10 cellular contexts compared by ENCODE assay signal in the genomic region with DNA sequence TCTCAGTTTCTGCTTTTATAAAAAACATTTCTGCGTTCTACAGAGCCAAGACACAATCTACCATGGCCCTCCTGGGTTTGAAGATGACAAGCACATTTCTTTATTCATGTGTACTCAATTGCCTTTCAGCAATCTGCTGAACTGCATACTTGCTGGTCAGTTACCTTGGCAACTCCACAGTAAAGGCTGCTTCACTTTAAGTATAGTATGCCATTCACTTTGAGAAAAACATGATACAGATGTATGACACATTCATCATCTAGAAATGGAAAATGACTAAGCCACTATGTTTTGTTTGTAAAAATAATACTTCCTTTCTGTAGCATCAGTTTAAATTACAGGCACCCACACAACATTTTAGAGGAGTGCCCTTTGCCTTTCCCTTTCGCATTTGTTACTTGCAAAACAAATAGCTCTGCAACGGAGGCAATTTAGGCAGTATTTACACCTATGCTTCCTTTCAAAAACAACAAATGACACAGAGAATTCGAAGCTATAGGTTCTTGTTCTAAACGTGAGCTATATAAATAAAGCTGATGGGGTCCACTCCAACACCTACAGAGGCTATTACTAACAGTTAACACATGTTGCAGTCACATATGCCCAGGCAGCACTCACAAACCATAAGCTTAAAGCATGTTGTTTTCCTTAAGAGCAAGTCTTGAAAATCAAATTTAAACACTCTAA. TPM values are rescaled to one million over a fixed set of nuclear protein-coding genes. Genes with fewer than 3 reads are reported as not detected.
DNase-seq lines count a peak whose midpoint lies in the region; ATAC-seq, FAIRE-seq and TF ChIP-seq lines count a peak whose summit lies in the region.
"Had no signal": no experiment of that assay in that cellular context is flagged by ENCODE, and none has a peak within 500 bp of the region (broad histone marks: within the 10 kb centered on the region; RNA-seq: fewer than 3 reads in every experiment).

No MANE protein-coding gene starts in this region.

- H3K4me1 ChIP-seq in GM12878 (ENCODE audit: control insufficient read depth, insufficient read depth, low read length) (no peaks in the 10 kb centered on the region), trophoblast cell (ENCODE audit: control insufficient read depth in 1 of 2, insufficient read depth in 2 of 2, low read length in 2 of 2) (no peaks in the 10 kb centered on the region), spleen (no peaks in the 10 kb centered on the region)

- H3K27ac ChIP-seq in GM12878 (ENCODE audit: control insufficient read depth, insufficient read depth) = no peak overlapping the region
- no peak overlapping the region for H3K27ac ChIP-seq in trophoblast cell (ENCODE audit: low read depth, low read length)
- H3K27ac ChIP-seq in spleen = no peak overlapping the region
- H3K27ac ChIP-seq: 22Rv1, neutrophil had no signal

- H3K18ac ChIP-seq in trophoblast cell (ENCODE audit: low read length) = no peak overlapping the region

- ATAC-seq in GM12878 (peak; percentile 84), omental fat pad (ENCODE audit: low FRiP score) (no peak), GM21737 (IDR thresholded peaks at IDR 0.05; ENCODE audit: unreplicated experiment) (no peak)

- H4K12ac ChIP-seq in trophoblast cell (ENCODE audit: low read depth, low read length) = no peak overlapping the region

- no peaks in the 10 kb centered on the region; the same call in 1 of the 2 replicates for H3K79me2 ChIP-seq in GM12878 (ENCODE audit: control insufficient read depth, insufficient read depth, low read length)
- no peaks in the 10 kb centered on the region for H3K79me2 ChIP-seq in trophoblast cell (ENCODE audit: control insufficient read depth, insufficient read depth, low read length, poor library complexity)

- no peak overlapping the region for H3K14ac ChIP-seq in trophoblast cell (ENCODE audit: low read length)

- H3K9ac ChIP-seq in GM12878 (ENCODE audit: control insufficient read depth, insufficient read depth, low read length) (no peak overlapping the region), trophoblast cell (ENCODE audit: low read length) (no peak overlapping the region)

- RAD21 ChIA-PET in GM12878 (lab: Charles Lee; ENCODE audit: unreplicated experiment) = interaction anchor here (0.8 to 3.3 kb wide), 6 partner anchors 9 to 183 kb away, joined by 3 to 10 read pairs (median 4); no protein-coding TSS in a partner anchor

- no peak overlapping the region for H2BK120ac ChIP-seq in trophoblast cell (ENCODE audit: insufficient read depth, low read length, poor library complexity)

- 18% methylated on average over 5 of the region's 5 CpGs for WGBS in GM12878 (ENCODE audit: insufficient coverage, insufficient replicate concordance, low lambda C conversion rate, missing lambda C conversion rate)
- WGBS in trophoblast cell (ENCODE audit: extremely low coverage, insufficient coverage, insufficient read length) = no CpG with 5 or more reads among the region's 5 CpGs
- WGBS in spleen, 5 donors = 56 to 64% (median 61%) methylated on average over 5 of the region's 5 CpGs

- H2BK5ac ChIP-seq in trophoblast cell (ENCODE audit: low read depth, low read length, poor library complexity) = no peak overlapping the region

- H3K4me2 ChIP-seq in GM12878 (ENCODE audit: control insufficient read depth, insufficient read depth) (no peak overlapping the region), trophoblast cell (ENCODE audit: low read length) (no peak overlapping the region)

- FAIRE-seq in GM12878 (lab: Jason Lieb, UNC) = no peak

- no peak overlapping the region for H3K4ac ChIP-seq in trophoblast cell (ENCODE audit: low read depth, low read length)

- SMC1A ChIA-PET in GM12878 (lab: Charles Lee; ENCODE audit: uncharacterized antibody, unreplicated experiment) = interaction anchor here (0.6 to 2.1 kb wide), 5 partner anchors 9 to 69 kb away, joined by 3 to 8 read pairs (median 4); no protein-coding TSS in a partner anchor

- no peak overlapping the region for H3K23ac ChIP-seq in trophoblast cell (ENCODE audit: low read length)

- H2BK12ac ChIP-seq in trophoblast cell (ENCODE audit: low read length) = no peak overlapping the region

- H3K4me3 ChIP-seq in GM12878 (no peak overlapping the region), trophoblast cell (ENCODE audit: low read depth, low read length) (no peak overlapping the region), spleen (no peak overlapping the region)

- H3K79me1 ChIP-seq in trophoblast cell (ENCODE audit: low read length) = no peaks in the 10 kb centered on the region

- POLR2A ChIA-PET in GM12878 (lab: Charles Lee) = interaction anchor here (1.3 kb wide), 1 partner anchor 17 kb away, joined by 4 read pairs; no protein-coding TSS in a partner anchor

- H2AK5ac ChIP-seq in trophoblast cell (ENCODE audit: low read length) = no peak overlapping the region

- H4K91ac ChIP-seq in trophoblast cell (ENCODE audit: low read depth, low read length) = no peak overlapping the region

- TF ChIP-seq CTCF in GM12878 (IDR thresholded peaks at IDR 0.05 in 2 of 3, conservative IDR thresholded peaks at IDR 0.05 in 1 of 3; ENCODE audit: control insufficient read depth in 2 of 3, extremely low read depth in 1 of 3, insufficient read depth in 1 of 3, low read depth in 3 of 3, low read length in 3 of 3) = no peak
- no peak for TF ChIP-seq CTCF in spleen (IDR thresholded peaks at IDR 0.05 in 8 of 11, conservative IDR thresholded peaks at IDR 0.05 in 3 of 11)
- TF ChIP-seq CTCF in omental fat pad (IDR thresholded peaks at IDR 0.05) = no peak

- no TSS peak for BruUV-seq in GM12878 (replicated peaks; lab: Mats Ljungman, UMichigan)

- H2AFZ ChIP-seq in GM12878 (ENCODE audit: control insufficient read depth, low read depth, low read length) (no peak overlapping the region), trophoblast cell (ENCODE audit: insufficient read depth, low read length, poor library complexity) (no peak overlapping the region)

- no peak overlapping the region for H4K8ac ChIP-seq in trophoblast cell (ENCODE audit: low read depth, low read length)

- CTCF ChIA-PET in GM12878 (lab: Yijun Ruan, JAX) = interaction anchor here (0.8 to 2.0 kb wide), 2 partner anchors 12 to 21 kb away, joined by 4 to 5 read pairs; no protein-coding TSS in a partner anchor

- H3K36me3 ChIP-seq in GM12878 (ENCODE audit: control insufficient read depth in 2 of 2, insufficient read depth in 2 of 2, low read length in 1 of 2) (no peaks in the 10 kb centered on the region), trophoblast cell (ENCODE audit: control insufficient read depth in 1 of 2, insufficient read depth in 2 of 2, low read length in 2 of 2) (no peaks in the 10 kb centered on the region), spleen (no peaks in the 10 kb centered on the region)
- H3K36me3 ChIP-seq: neutrophil had no signal

- DNase-seq in DMS 273 (lab: John Stamatoyannopoulos, UW; ENCODE audit: unreplicated experiment) = peak; percentile 58
- no peak for DNase-seq in DMS 273 treated with DMSO at 0.1 percent for 48 hours (lab: John Stamatoyannopoulos, UW)
- DNase-seq in HPDE6-E6E7 (ENCODE audit: extremely low spot score) = peak; percentile 49
- no peak for DNase-seq in GM12878 (ENCODE audit: low read depth, low spot score)
- peak; percentile 50 to 80 for DNase-seq in trophoblast cell
- no peak for DNase-seq in spleen
- DNase-seq in omental fat pad (ENCODE audit: low spot score) = no peak

- TF ChIP-seq POLR2A in GM12878 (IDR thresholded peaks at IDR 0.05; ENCODE audit: low read depth, low read length) (no peak), spleen (IDR thresholded peaks at IDR 0.05) (no peak)

- H3K27me3 ChIP-seq in GM12878 (replicated peaks in 1 of 2; ENCODE audit: control insufficient read depth in 2 of 2, insufficient read depth in 2 of 2, low read length in 1 of 2) = no peaks in the 10 kb centered on the region
- no peaks in the 10 kb centered on the region for H3K27me3 ChIP-seq in trophoblast cell (ENCODE audit: insufficient read depth, low read length)
- no peaks in the 10 kb centered on the region for H3K27me3 ChIP-seq in spleen (replicated peaks in 1 of 7)
- H3K27me3 ChIP-seq: neutrophil had no signal

- H3K9me3 ChIP-seq in GM12878 (replicated peaks; ENCODE audit: control insufficient read depth, insufficient read depth, low read length) (no peaks in the 10 kb centered on the region), trophoblast cell (ENCODE audit: insufficient read depth, low read depth, low read length) (no peaks in the 10 kb centered on the region), spleen (no peaks in the 10 kb centered on the region)
- H3K9me3 ChIP-seq: neutrophil had no signal

- intact Hi-C loops in GM12878 (cut with micrococcal nuclease; ENCODE audit: unreplicated experiment) = no loop called here
- intact Hi-C loops in spleen (cut with DNase I; ENCODE audit: low total_unique reads) = no loop called here

- TF ChIP-seq RAD21 in GM12878 (IDR thresholded peaks at IDR 0.05; ENCODE audit: insufficient read depth, low read depth, low read length) = no peak

- H4K20me1 ChIP-seq in GM12878 (ENCODE audit: control insufficient read depth, insufficient read depth) = no peaks in the 10 kb centered on the region

- in situ Hi-C loops in GM12878 (cut with MboI) = no loop called here

- no peak for TF ChIP-seq EP300 in GM12878 (IDR thresholded peaks at IDR 0.05; ENCODE audit: borderline replicate concordance in 1 of 2, control insufficient read depth in 1 of 2, low read depth in 2 of 2, low read length in 2 of 2)

TF ChIP-seq in GM12878, 131 proteins besides CTCF, POLR2A, EP300 and RAD21 (continues in another document):
- TF ChIP-seq MEF2A (IDR thresholded peaks at IDR 0.05; ENCODE audit: insufficient read depth, low read depth, low read length) = peak; percentile 60; the same call in 1 of the 2 replicates
- TF ChIP-seq JUNB (IDR thresholded peaks at IDR 0.05) = peak; percentile 53

RNA-seq across cellular contexts. Expression of a gene that starts 23.5 kb away (rescaled TPM):
- 114 and 121 TPM in 2 replicates for total RNA-seq in GM12878 (2013; cell fraction: nucleolus; rRNA removed)
- total RNA-seq in GM12878 (2014; rRNA removed) = 51.5 and 55.0 TPM in 2 replicates
- 53.3 and 55.9 TPM in 2 replicates for total RNA-seq in GM12878 (2014; rRNA removed; fragmentation: Illumina TruSeq; extraction: Trizol)
- total RNA-seq in GM12878 (2021) = 38.6 and 44.1 TPM in 2 replicates
- 22.5 TPM for polyA plus RNA-seq in GM12878 (2011; ENCODE audit: low read depth)
- 42.5 and 45.1 TPM in 2 replicates for polyA plus RNA-seq in GM12878 (2011; rRNA removed)
- polyA plus RNA-seq in GM12878 (2011; cell fraction: cytosol; rRNA removed) = 16.5 and 17.1 TPM in 2 replicates
- polyA plus RNA-seq in GM12878 (2011; cell fraction: nucleus; rRNA removed) = 30.0 and 35.1 TPM in 2 replicates
- 25.6 and 32.4 TPM in 2 replicates for polyA plus RNA-seq in GM12878 (2012)
- 59.6 and 71.2 TPM in 2 replicates for polyA plus RNA-seq in GM12878 (2014; fragmentation: Illumina TruSeq; extraction: Trizol)
- 10 to 100 TPM; 30.5 to 46.3 TPM for polyA plus RNA-seq in GM12878 (2014; fragmentation: Nextera tagmentation; extraction: Ambion mirVana)
- 36.6 and 47.0 TPM in 2 replicates for polyA plus RNA-seq in GM12878 (2014; rRNA removed)
- polyA plus RNA-seq in GM12878 (2016; fragmentation: Nextera tagmentation; extraction: Ambion mirVana) = 10 to 100 TPM; 78.5 to 80.1 TPM
- 30.1 and 33.0 TPM in 2 replicates for polyA minus RNA-seq in GM12878 (2011; rRNA and poly(A)+ RNA removed)
- polyA minus RNA-seq in GM12878 (2011; cell fraction: cytosol; rRNA and poly(A)+ RNA removed) = 8.0 and 9.6 TPM in 2 replicates
- 53.1 and 79.7 TPM in 2 replicates for polyA minus RNA-seq in GM12878 (2011; cell fraction: nucleus; rRNA and poly(A)+ RNA removed)
- 37.2 and 37.8 TPM in 2 replicates for polyA plus RNA-seq in trophoblast cell (2013)
- 10 to 100 TPM; 34.4 to 93.7 (median 61.8) TPM for total RNA-seq in spleen
- polyA plus RNA-seq in spleen = 10 to 100 TPM in 2 of 3 donors, 1 to 10 TPM in 1; 9.6 to 19.5 (median 12.3) TPM
- total RNA-seq in omental fat pad = 100 to 1,000 TPM in 3 of 4 donors, 10 to 100 TPM in 1; 51.4 to 130 (median 115) TPM

Comparison
In these comparisons a context has a peak if more than half of its experiments do, and no peak if none do; other contexts are left out.
1. DNase-seq: peak in DMS 273 (single experiment), HPDE6-E6E7 (single experiment) and trophoblast cell (2 of 2); none in DMS 273 treated with DMSO at 0.1 percent for 48 hours (single experiment), GM12878 (single experiment), spleen (single experiment) and omental fat pad (single experiment).